8 cellular contexts compared by ENCODE assay signal in genomic region chr7:154929006-154929726, GRCh38.
DNase-seq lines count a peak whose midpoint lies in the region; ATAC-seq and TF ChIP-seq lines count a peak whose summit lies in the region.

No MANE protein-coding gene starts in this region.

- H3K36me3 ChIP-seq in DOHH2 (ENCODE audit: control insufficient read depth, low read length) (no peaks in the 10 kb centered on the region), duodenal mucosa (ENCODE audit: control insufficient read depth in 1 of 2, insufficient read depth in 2 of 2, low read length in 2 of 2) (no peaks in the 10 kb centered on the region)

- TF ChIP-seq CTCF in DOHH2 (IDR thresholded peaks at IDR 0.05; ENCODE audit: low read depth, low read length, poor library complexity, severe bottlenecking), result no peak
- TF ChIP-seq CTCF in progenitor cell of endocrine pancreas (IDR thresholded peaks at IDR 0.05; ENCODE audit: unreplicated experiment), result no peak

- H3K79me2 ChIP-seq in DOHH2 (ENCODE audit: control insufficient read depth, low read length), result no peaks in the 10 kb centered on the region

- H3K27me3 ChIP-seq in DOHH2 (ENCODE audit: control insufficient read depth, low read length), result no peaks in the 10 kb centered on the region
- H3K27me3 ChIP-seq in duodenal mucosa (ENCODE audit: control insufficient read depth in 1 of 2, insufficient read depth in 2 of 2, low read length in 2 of 2), result no peaks in the 10 kb centered on the region

- peak overlapping the region; percentile 76 for H3K4me3 Mint-ChIP-seq in progenitor cell of endocrine pancreas (ENCODE audit: low read depth)

- H3K4me1 Mint-ChIP-seq in progenitor cell of endocrine pancreas (ENCODE audit: low read depth), result peaks cover 7% of the 10 kb centered on the region

- peak overlapping the region; percentile 66 to 83 for H3K9ac ChIP-seq in duodenal mucosa (ENCODE audit: low read depth in 1 of 2, low read length in 2 of 2)

- H3K9me2 ChIP-seq in DOHH2 (replicated peaks; ENCODE audit: control insufficient read depth, low read length), result no peaks in the 10 kb centered on the region

- DNase-seq in LoVo (ENCODE audit: low spot score) (peak; percentile 25), progenitor cell of endocrine pancreas (ENCODE audit: low spot score, unreplicated experiment) (no peak), AG08396 (ENCODE audit: low spot score) (no peak), OCI-M1 (lab: John Stamatoyannopoulos, UW) (no peak)

- peaks cover 10% of the 10 kb centered on the region for H3K27me3 Mint-ChIP-seq in progenitor cell of endocrine pancreas

- no peak for ATAC-seq in HG03135 (IDR thresholded peaks at IDR 0.05; ENCODE audit: unreplicated experiment)
- no peak for ATAC-seq in HG02623 (IDR thresholded peaks at IDR 0.05; ENCODE audit: unreplicated experiment)

- peak overlapping the region; percentile 93 for H3K4me2 ChIP-seq in DOHH2 (ENCODE audit: low read length)

- H3K27ac ChIP-seq in DOHH2 (ENCODE audit: low read depth, low read length), result no peak overlapping the region
- H3K27ac ChIP-seq in duodenal mucosa (ENCODE audit: low read depth, low read length), result peak overlapping the region; percentile 74

- peak overlapping the region; percentile 71 for H3K4me3 ChIP-seq in DOHH2 (ENCODE audit: low read length)
- H3K4me3 ChIP-seq in duodenal mucosa (ENCODE audit: low read depth in 1 of 2, low read length in 2 of 2), result peak overlapping the region; percentile 69 to 93

- H3K4me1 ChIP-seq in DOHH2 (ENCODE audit: control insufficient read depth, low read length) (peaks cover 12% of the 10 kb centered on the region), duodenal mucosa (ENCODE audit: control insufficient read depth in 1 of 2, insufficient read depth in 2 of 2, low read length in 2 of 2) (peaks cover 4 to 8% of the 10 kb centered on the region in 2 donors)

- H3K36me3 Mint-ChIP-seq in progenitor cell of endocrine pancreas (ENCODE audit: insufficient read depth), result peaks cover 4% of the 10 kb centered on the region

- H3K9me3 ChIP-seq in DOHH2 (ENCODE audit: control insufficient read depth, insufficient read depth, low read length), result peaks cover 17% of the 10 kb centered on the region
- H3K9me3 ChIP-seq in duodenal mucosa (ENCODE audit: control insufficient read depth in 1 of 2, low read length in 2 of 2), result peaks cover 3 to 7% of the 10 kb centered on the region in 2 donors

- no peak overlapping the region for H3K27ac Mint-ChIP-seq in progenitor cell of endocrine pancreas

- H3K9me3 Mint-ChIP-seq in progenitor cell of endocrine pancreas (ENCODE audit: low read depth), result peaks cover 7% of the 10 kb centered on the region

- no peaks in the 10 kb centered on the region for H4K20me1 ChIP-seq in DOHH2 (ENCODE audit: control insufficient read depth, insufficient read depth, low read depth, low read length)

- H3F3A ChIP-seq in DOHH2 (ENCODE audit: control insufficient read depth, insufficient read depth), result no peaks in the 10 kb centered on the region
